Comparison of ENCODE assay signal across 9 cellular contexts in genomic region chr5:177303121-177303924, GRCh38. TPM values are rescaled to one million over a fixed set of nuclear protein-coding genes. Genes with fewer than 3 reads are reported as not detected.
DNase-seq lines count a peak whose midpoint lies in the region; ATAC-seq, FAIRE-seq and TF ChIP-seq lines count a peak whose summit lies in the region.
"Had no signal": no experiment of that assay in that cellular context is flagged by ENCODE, and none has a peak within 500 bp of the region (broad histone marks: within the 10 kb centered on the region; RNA-seq: fewer than 3 reads in every experiment).

Gene PRELID1 (plus strand): TSS chr5:177303799. CDS start chr5:177303986, 187 bp downstream.
Gene RAB24 (minus strand): TSS chr5:177303719. CDS start chr5:177303288, 431 bp downstream.

- H3K36me3 ChIP-seq in HepG2 (replicated peaks in 1 of 2; ENCODE audit: control insufficient read depth in 1 of 2, insufficient read depth in 2 of 2, low read length in 2 of 2) = peaks cover 7 to 32% of the 10 kb centered on the region in 2 experiments

- H3K9ac ChIP-seq in HepG2 (ENCODE audit: insufficient read depth, low read depth, low read length) = peak within 1 kb of the TSS; percentile 87

- no peak for TF ChIP-seq EP300 in HepG2 (IDR thresholded peaks at IDR 0.05; ENCODE audit: low read depth in 2 of 2, low read length in 2 of 2)
- TF ChIP-seq EP300 in HepG2 (CRISPR knock-in tag; IDR thresholded peaks at IDR 0.05; ENCODE audit: borderline replicate concordance) = no peak

- H2AFZ ChIP-seq in HepG2 (ENCODE audit: low read length) = no peak within 1 kb of the TSS

- peaks cover 59% of the 10 kb centered on the region for H3K36me3 Mint-ChIP-seq in dendritic cell treated with granulocyte-macrophage colony-stimulating factor and Interleukin-4, amounts not matched to agents 40 ng/mL and 50 ng/mL, for 4 days (ENCODE audit: low read depth)

- 0 out of 2 replicates have a peak, but pooled peaks have one; percentile 17 for TF ChIP-seq RAD21 in HepG2 (CRISPR knock-in tag; IDR thresholded peaks at IDR 0.05)

- peak within 1 kb of the TSS; percentile 78 for H3K27ac ChIP-seq in HepG2 (ENCODE audit: extremely low read length, insufficient read depth, low read length)

- peak in 1 of 2 experiments; percentile 55; a peak in 1 of 4 replicates for TF ChIP-seq POLR2A in HepG2 (IDR thresholded peaks at IDR 0.05; ENCODE audit: insufficient read depth in 1 of 2, low read depth in 2 of 2, low read length in 2 of 2)

- H3K4me1 ChIP-seq in HepG2 (ENCODE audit: insufficient read depth, low read length) = peaks cover 30% of the 10 kb centered on the region

- no peaks in the 10 kb centered on the region for H3K9me3 ChIP-seq in HepG2 (ENCODE audit: low read length)

- H3K27ac Mint-ChIP-seq in dendritic cell treated with granulocyte-macrophage colony-stimulating factor and Interleukin-4, amounts not matched to agents 40 ng/mL and 50 ng/mL, for 4 days = peak within 1 kb of the TSS; percentile 86

- CTCF ChIA-PET in HepG2 (lab: Yijun Ruan, JAX; ENCODE audit: low intra/inter-chr PET ratio, low total read pairs) = no interaction called here

- peaks cover 87% of the 10 kb centered on the region for H3K4me1 Mint-ChIP-seq in dendritic cell treated with granulocyte-macrophage colony-stimulating factor and Interleukin-4, amounts not matched to agents 40 ng/mL and 50 ng/mL, for 4 days (ENCODE audit: low read depth)

- H3K4me3 Mint-ChIP-seq in dendritic cell treated with granulocyte-macrophage colony-stimulating factor and Interleukin-4, amounts not matched to agents 40 ng/mL and 50 ng/mL, for 4 days = peak within 1 kb of the TSS; percentile 95

- in situ Hi-C loops in HepG2 (cut with HindIII; ENCODE audit: extremely low pct_ligation_motif_present, low pct_unique_long_range_greater_than_20kb) = loop anchor here (5.0 kb wide), 1 partner anchor 191 kb away; no protein-coding TSS in a partner anchor

- FAIRE-seq in HepG2 (lab: Jason Lieb, UNC) = no peak
- FAIRE-seq: TTC549 had no signal

- H3K4me2 ChIP-seq in HepG2 (ENCODE audit: low read depth, low read length) = peak within 1 kb of the TSS; percentile 93

- peak within 1 kb of the TSS; percentile 83 for H3K4me3 ChIP-seq in AG09309 (ENCODE audit: control insufficient read depth, low read depth, low read length)
- H3K4me3 ChIP-seq in HepG2 (replicated peaks in 1 of 3; ENCODE audit: insufficient read depth in 1 of 3, low read depth in 2 of 3, low read length in 3 of 3) = peak within 1 kb of the TSS; percentile 76 to 97 (median 85)

- intact Hi-C loops in dendritic cell treated with granulocyte-macrophage colony-stimulating factor and Interleukin-4, amounts not matched to agents 40 ng/mL and 50 ng/mL, for 4 days (cut with micrococcal nuclease) = loop anchor here (5.0 kb wide), 1 partner anchor 171 kb away; the partner anchor contains the start of gene NSD1
- intact Hi-C loops in HepG2 (cut with micrococcal nuclease; ENCODE audit: unreplicated experiment) = loop anchor here (2.0 kb wide), 1 partner anchor 189 kb away; no protein-coding TSS in a partner anchor

- no peaks in the 10 kb centered on the region for H3K27me3 Mint-ChIP-seq in dendritic cell treated with granulocyte-macrophage colony-stimulating factor and Interleukin-4, amounts not matched to agents 40 ng/mL and 50 ng/mL, for 4 days

- BruUV-seq in HepG2 (replicated peaks; lab: Mats Ljungman, UMichigan) = TSS peak; percentile 58

- TF ChIP-seq CTCF in AG09309 (IDR thresholded peaks at IDR 0.05; ENCODE audit: control insufficient read depth, insufficient read depth, low read depth, low read length, missing control alignments) (no peak), HepG2 (CRISPR knock-in tag; IDR thresholded peaks at IDR 0.05) (peak; percentile 62)

- POLR2A ChIA-PET in HepG2 (lab: Yijun Ruan, JAX) = interaction anchor here (0.7 to 1.7 kb wide), 4 partner anchors 49 to 217 kb away, joined by 3 to 7 read pairs (median 4); partner anchors contain the start of gene FGFR4

- ATAC-seq in GM18907 (IDR thresholded peaks at IDR 0.05; ENCODE audit: unreplicated experiment) = peak; percentile 56
- ATAC-seq in HG03159 (IDR thresholded peaks at IDR 0.05; ENCODE audit: unreplicated experiment) = peak; percentile 62
- ATAC-seq in HepG2 = peak; percentile 73

- DNase-seq in AG09309 (ENCODE audit: low read depth) (no peak), NCI-H526 (lab: John Stamatoyannopoulos, UW) (peak; percentile 11 to 88), HepG2 (ENCODE audit: low spot score) (peak; percentile 67)
- DNase-seq in activated CD4-positive, alpha-beta T cell treated with anti-CD3 and anti-CD28 coated beads, Interleukin-2, amount 50 U/mL, for 1 hour = peak; percentile 86
- peak; percentile 91 for DNase-seq in stimulated activated CD4-positive, alpha-beta T cell treated with anti-CD3 and anti-CD28 coated beads, Interleukin-4, amount 100 ng/mL, for 1 hour

- no peaks in the 10 kb centered on the region; a peak in 1 of 5 replicates for H3K27me3 ChIP-seq in HepG2 (ENCODE audit: control insufficient read depth in 1 of 2, insufficient read depth in 2 of 2, low read length in 2 of 2)

- peaks cover 31% of the 10 kb centered on the region for H3K79me2 ChIP-seq in HepG2 (ENCODE audit: insufficient read depth, low read length)

- no CpG with 5 or more reads among the region's 100 CpGs for WGBS in HepG2 (ENCODE audit: low lambda C conversion rate)

- no peaks in the 10 kb centered on the region for H3K9me3 Mint-ChIP-seq in dendritic cell treated with granulocyte-macrophage colony-stimulating factor and Interleukin-4, amounts not matched to agents 40 ng/mL and 50 ng/mL, for 4 days

- H4K20me1 ChIP-seq in HepG2 (ENCODE audit: insufficient read depth, low read length) = peaks cover 19% of the 10 kb centered on the region

TF ChIP-seq in HepG2, 621 proteins besides CTCF, POLR2A, EP300 and RAD21 (continues in another document):
- TF ChIP-seq ZNF451 (CRISPR knock-in tag; IDR thresholded peaks at IDR 0.05) (peak; percentile 70; the same call in 1 of the 2 replicates), BHLHE40 (IDR thresholded peaks at IDR 0.05; ENCODE audit: low read length) (0 out of 2 replicates have a peak, but pooled peaks have one; percentile 22)

RNA-seq across cellular contexts. Expression of gene PRELID1, which starts in this region (rescaled TPM):
- total RNA-seq in HepG2 (2016; rRNA removed; fragmentation: Illumina TruSeq; extraction: Trizol) = 239 and 271 TPM in 2 replicates
- 772 and 890 TPM in 2 replicates for total RNA-seq in HepG2 (2016; cell fraction: cytosol; rRNA removed; fragmentation: Illumina TruSeq; extraction: Trizol; ENCODE audit: low read depth)
- 220 and 264 TPM in 2 replicates for total RNA-seq in HepG2 (2016; cell fraction: insoluble cytoplasmic fraction; rRNA removed; fragmentation: Illumina TruSeq; extraction: Trizol)
- 708 and 781 TPM in 2 replicates for total RNA-seq in HepG2 (2016; cell fraction: membrane; rRNA removed; fragmentation: Illumina TruSeq; extraction: Trizol)
- 90.3 and 98.5 TPM in 2 replicates for total RNA-seq in HepG2 (2016; cell fraction: nucleus; rRNA removed; fragmentation: Illumina TruSeq; extraction: Trizol)
- 228 and 250 TPM in 2 replicates for polyA plus RNA-seq in HepG2 (2011; rRNA removed)
- 212 and 323 TPM in 2 replicates for polyA plus RNA-seq in HepG2 (2011; cell fraction: cytosol; rRNA removed)
- polyA plus RNA-seq in HepG2 (2011; cell fraction: nucleus; rRNA removed) = 85.7 and 87.5 TPM in 2 replicates
- polyA plus RNA-seq in HepG2 (2012) = 91.2 and 111 TPM in 2 replicates
- polyA plus RNA-seq in HepG2 (2016; cell fraction: cytosol; fragmentation: Illumina TruSeq; extraction: Trizol; ENCODE audit: low read depth) = 1,341 and 1,562 TPM in 2 replicates
- 353 and 387 TPM in 2 replicates for polyA plus RNA-seq in HepG2 (2016; cell fraction: insoluble cytoplasmic fraction; fragmentation: Illumina TruSeq; extraction: Trizol; ENCODE audit: low read depth)
- polyA plus RNA-seq in HepG2 (2016; cell fraction: membrane; fragmentation: Illumina TruSeq; extraction: Trizol; ENCODE audit: low read depth) = 984 and 1,090 TPM in 2 replicates
- 258 and 277 TPM in 2 replicates for polyA plus RNA-seq in HepG2 (2016; cell fraction: nucleus; fragmentation: Illumina TruSeq; extraction: Trizol; ENCODE audit: insufficient read depth, low read depth)
- polyA minus RNA-seq in HepG2 (2011; rRNA and poly(A)+ RNA removed; ENCODE audit: low replicate concordance) = 103 and 232 TPM in 2 replicates
- polyA minus RNA-seq in HepG2 (2011; cell fraction: cytosol; rRNA and poly(A)+ RNA removed) = 61.2 and 64.5 TPM in 2 replicates
- 30.1 and 34.2 TPM in 2 replicates for polyA minus RNA-seq in HepG2 (2011; cell fraction: nucleus; rRNA and poly(A)+ RNA removed)

RNA-seq across cellular contexts. Expression of gene RAB24, which starts in this region (rescaled TPM):
- 15.4 and 22.9 TPM in 2 replicates for total RNA-seq in HepG2 (2016; rRNA removed; fragmentation: Illumina TruSeq; extraction: Trizol)
- total RNA-seq in HepG2 (2016; cell fraction: cytosol; rRNA removed; fragmentation: Illumina TruSeq; extraction: Trizol; ENCODE audit: low read depth) = 6.4 and 11.5 TPM in 2 replicates
- total RNA-seq in HepG2 (2016; cell fraction: insoluble cytoplasmic fraction; rRNA removed; fragmentation: Illumina TruSeq; extraction: Trizol) = 15.3 and 23.6 TPM in 2 replicates
- 13.3 and 16.0 TPM in 2 replicates for total RNA-seq in HepG2 (2016; cell fraction: membrane; rRNA removed; fragmentation: Illumina TruSeq; extraction: Trizol)
- total RNA-seq in HepG2 (2016; cell fraction: nucleus; rRNA removed; fragmentation: Illumina TruSeq; extraction: Trizol) = 24.2 and 30.2 TPM in 2 replicates
- 63.7 and 74.5 TPM in 2 replicates for polyA plus RNA-seq in HepG2 (2011; rRNA removed)
- polyA plus RNA-seq in HepG2 (2011; cell fraction: cytosol; rRNA removed) = 41.9 and 60.6 TPM in 2 replicates
- 332 and 383 TPM in 2 replicates for polyA plus RNA-seq in HepG2 (2011; cell fraction: nucleus; rRNA removed)
- 28.5 and 30.3 TPM in 2 replicates for polyA plus RNA-seq in HepG2 (2012)
- polyA plus RNA-seq in HepG2 (2016; cell fraction: cytosol; fragmentation: Illumina TruSeq; extraction: Trizol; ENCODE audit: low read depth) = 10.6 and 14.5 TPM in 2 replicates
- 24.0 and 24.9 TPM in 2 replicates for polyA plus RNA-seq in HepG2 (2016; cell fraction: insoluble cytoplasmic fraction; fragmentation: Illumina TruSeq; extraction: Trizol; ENCODE audit: low read depth)
- 15.6 and 19.9 TPM in 2 replicates for polyA plus RNA-seq in HepG2 (2016; cell fraction: membrane; fragmentation: Illumina TruSeq; extraction: Trizol; ENCODE audit: low read depth)
- polyA plus RNA-seq in HepG2 (2016; cell fraction: nucleus; fragmentation: Illumina TruSeq; extraction: Trizol; ENCODE audit: insufficient read depth, low read depth) = 93.8 and 96.1 TPM in 2 replicates
- polyA minus RNA-seq in HepG2 (2011; rRNA and poly(A)+ RNA removed; ENCODE audit: low replicate concordance) = 7.4 and 16.0 TPM in 2 replicates
- 5.2 and 5.7 TPM in 2 replicates for polyA minus RNA-seq in HepG2 (2011; cell fraction: cytosol; rRNA and poly(A)+ RNA removed)
- polyA minus RNA-seq in HepG2 (2011; cell fraction: nucleus; rRNA and poly(A)+ RNA removed) = 21.3 and 23.3 TPM in 2 replicates
